In genomic region chr10:116451956-116452720, GRCh38 we compare ENCODE assay signal across 26 cellular contexts. TPM values are rescaled to one million over a fixed set of nuclear protein-coding genes. Genes with fewer than 3 reads are reported as not detected.
DNase-seq lines count a peak whose midpoint lies in the region; ATAC-seq, FAIRE-seq and TF ChIP-seq lines count a peak whose summit lies in the region.
"Had no signal": no experiment of that assay in that cellular context is flagged by ENCODE, and none has a peak within 500 bp of the region (broad histone marks: within the 10 kb centered on the region; RNA-seq: fewer than 3 reads in every experiment).

No MANE protein-coding gene starts in this region.

- H3K36me3 ChIP-seq in bronchial epithelial cell (ENCODE audit: control insufficient read depth, insufficient read depth, low read length), result no peaks in the 10 kb centered on the region
- H3K36me3 ChIP-seq: SJSA1 had no signal

- H3K27me3 ChIP-seq in bronchial epithelial cell (ENCODE audit: control insufficient read depth, insufficient read depth, low read length), result no peaks in the 10 kb centered on the region
- H3K27me3 ChIP-seq: SJSA1 had no signal

- ATAC-seq in HG03039 (IDR thresholded peaks at IDR 0.05; ENCODE audit: unreplicated experiment), result no peak
- no peak for ATAC-seq in HG03196 (IDR thresholded peaks at IDR 0.05; ENCODE audit: unreplicated experiment)

- no peak overlapping the region for H3K4me3 ChIP-seq in bronchial epithelial cell (ENCODE audit: low read depth, low read length)
- H3K4me3 ChIP-seq: GM23248, SJSA1 had no signal

- FAIRE-seq in bronchial epithelial cell (lab: Jason Lieb, UNC), result peak; percentile 23
- FAIRE-seq: GM12892, GM19239 had no signal

- DNase-seq in NCI-H748 (lab: John Stamatoyannopoulos, UW; ENCODE audit: unreplicated experiment) (peak; percentile 0), NCI-H748 treated with DMSO at 0.1 percent for 48 hours (lab: John Stamatoyannopoulos, UW) (no peak), bronchial epithelial cell (ENCODE audit: low read depth) (no peak), iPS DF 4.7 (ENCODE audit: extremely low read depth, low spot score) (peak; percentile 62), amniotic stem cell (lab: John Stamatoyannopoulos, UW) (no peak), GM13976 (ENCODE audit: low spot score) (no peak)
- DNase-seq: Calu3; CD8-positive, alpha-beta memory T cell; DMS79 treated with DMSO at 0.1 percent for 48 hours; GM23248; NCI-H1092; NCI-H1417 treated with DMSO at 0.1 percent for 48 hours; NCI-H187; NCI-H2081 treated with DMSO at 0.1 percent for 48 hours; NCI-H2171 treated with DMSO at 0.1 percent for 48 hours; NCI-H524; NCI-H82; NK-92 treated with Interleukin-12 subunit alpha and Interleukin-12 subunit beta, amount 100 ng/mL, for 24 hours; Right ventricle myocardium superior; RPMI8226 had no signal

- in situ Hi-C loops in GM13976 (cut with MboI; ENCODE audit: low sequenced_read_pairs, unreplicated experiment), result no loop called here

- no peak for TF ChIP-seq CTCF in bronchial epithelial cell (IDR thresholded peaks at IDR 0.05; ENCODE audit: insufficient read depth, low read length, severe bottlenecking)
- TF ChIP-seq CTCF in GM13976 (IDR thresholded peaks at IDR 0.05; ENCODE audit: borderline replicate concordance, control extremely low read depth, extremely low read depth, insufficient read depth, missing control alignments), result no peak

RNA-seq across cellular contexts. Expression of gene PNLIPRP3, which starts 24.5 kb away (rescaled TPM):
- total RNA-seq in bronchial epithelial cell, result 53.2 and 67.8 TPM in 2 replicates
- total RNA-seq: B cell; Calu3; CD8-positive, alpha-beta memory T cell; GM23248; Right ventricle myocardium superior; SJSA1 had no signal

Comparison
In these comparisons a context has a peak if more than half of its experiments do, and no peak if none do; other contexts are left out.
1. DNase-seq: peak in NCI-H748 (single experiment) and iPS DF 4.7 (single experiment); none in NCI-H748 treated with DMSO at 0.1 percent for 48 hours (single experiment), bronchial epithelial cell (single experiment), amniotic stem cell (single experiment) and GM13976 (single experiment).